ENCODE assay signal across 9 cellular contexts in genomic region chr12:46364777-46365580, GRCh38. TPM values are rescaled to one million over a fixed set of nuclear protein-coding genes. Genes with fewer than 3 reads are reported as not detected.
DNase-seq lines count a peak whose midpoint lies in the region; ATAC-seq and TF ChIP-seq lines count a peak whose summit lies in the region.
"Had no signal": no experiment of that assay in that cellular context is flagged by ENCODE, and none has a peak within 500 bp of the region (broad histone marks: within the 10 kb centered on the region; RNA-seq: fewer than 3 reads in every experiment).

No MANE protein-coding gene starts in this region.

- peak overlapping the region; percentile 90 for H3K27ac Mint-ChIP-seq in activated naive CD4-positive, alpha-beta T cell treated with anti-CD3 and anti-CD28 coated beads, Interleukin-2, amount 50 U/mL, for 24 hours

- H3K27me3 ChIP-seq in lower lobe of right lung (ENCODE audit: low read depth) (no peaks in the 10 kb centered on the region), aorta (ENCODE audit: control insufficient read depth in 1 of 2, insufficient read depth in 2 of 2, low read length in 1 of 2) (no peaks in the 10 kb centered on the region)

- H3K4me3 ChIP-seq in cardiac fibroblast (replicated peaks in 1 of 2; ENCODE audit: low read depth in 2 of 2, low read length in 2 of 2) (peak overlapping the region; percentile 2 to 34), lower lobe of right lung (peak overlapping the region; percentile 90), aorta (ENCODE audit: low read length in 2 of 2) (peak overlapping the region in 1 of 2 donors; percentile 34)

- no peaks in the 10 kb centered on the region for H3K9me3 Mint-ChIP-seq in activated naive CD4-positive, alpha-beta T cell treated with anti-CD3 and anti-CD28 coated beads, Interleukin-2, amount 50 U/mL, for 24 hours

- peaks cover 89% of the 10 kb centered on the region for H3K4me1 Mint-ChIP-seq in activated naive CD4-positive, alpha-beta T cell treated with anti-CD3 and anti-CD28 coated beads, Interleukin-2, amount 50 U/mL, for 24 hours

- 22 to 29% methylated on average over 3 of the region's 3 CpGs for WGBS in aorta, 2 donors

- no peak for TF ChIP-seq CTCF in cardiac fibroblast (IDR thresholded peaks at IDR 0.05; ENCODE audit: low read depth, low read length)
- TF ChIP-seq CTCF in lower lobe of right lung (IDR thresholded peaks at IDR 0.05) = no peak

- no peak for DNase-seq in activated naive CD4-positive, alpha-beta T cell treated with Interleukin-2 at 50 U/mL for 16 hours
- peak; percentile 81 to 86 for DNase-seq in cardiac fibroblast (ENCODE audit: low read depth in 2 of 2)
- DNase-seq in lower lobe of right lung = no peak
- peak in 1 of 2 donors; percentile 48 for DNase-seq in aorta
- DNase-seq in GDM1 (lab: John Stamatoyannopoulos, UW) = no peak
- DNase-seq: mesendoderm had no signal

- peak overlapping the region; percentile 63 for H3K4me3 Mint-ChIP-seq in activated naive CD4-positive, alpha-beta T cell treated with anti-CD3 and anti-CD28 coated beads, Interleukin-2, amount 50 U/mL, for 24 hours

- H3K36me3 ChIP-seq in lower lobe of right lung (peaks cover 100% of the 10 kb centered on the region), aorta (ENCODE audit: control insufficient read depth in 1 of 2, insufficient read depth in 2 of 2, low read length in 1 of 2) (peaks cover 5 to 20% of the 10 kb centered on the region in 2 donors)

- no peaks in the 10 kb centered on the region for H3K27me3 Mint-ChIP-seq in activated naive CD4-positive, alpha-beta T cell treated with anti-CD3 and anti-CD28 coated beads, Interleukin-2, amount 50 U/mL, for 24 hours

- intact Hi-C loops in lower lobe of right lung (cut with DNase I) = no loop called here
- intact Hi-C loops in aorta (cut with DNase I) = loop anchor here in 1 of 2 donors (10.0 kb wide), 1 partner anchor 210 kb away; no protein-coding TSS in a partner anchor

- H3K27ac ChIP-seq in lower lobe of right lung (no peak overlapping the region), aorta (ENCODE audit: low read depth in 1 of 2, low read length in 2 of 2) (no peak overlapping the region)

- H3K36me3 Mint-ChIP-seq in activated naive CD4-positive, alpha-beta T cell treated with anti-CD3 and anti-CD28 coated beads, Interleukin-2, amount 50 U/mL, for 24 hours = peaks cover 52% of the 10 kb centered on the region

- ATAC-seq in lower lobe of right lung (peak in 1 of 2 donors; percentile 74), aorta (ENCODE audit: low FRiP score) (peak; percentile 47), HG03025 (IDR thresholded peaks at IDR 0.05; ENCODE audit: low FRiP score, unreplicated experiment) (no peak), GM19463 (IDR thresholded peaks at IDR 0.05; ENCODE audit: unreplicated experiment) (no peak)

- H3K4me1 ChIP-seq in lower lobe of right lung (peaks cover 74% of the 10 kb centered on the region), aorta (ENCODE audit: control insufficient read depth in 1 of 2, insufficient read depth in 2 of 2, low read length in 2 of 2) (peaks cover 9% of the 10 kb centered on the region in 2 donors)

- H3K9me3 ChIP-seq in lower lobe of right lung (no peaks in the 10 kb centered on the region), aorta (ENCODE audit: control insufficient read depth, low read length) (no peaks in the 10 kb centered on the region)

RNA-seq across cellular contexts. Expression of gene SLC38A2, which starts 7.6 kb away (rescaled TPM):
- 284 TPM for total RNA-seq in lower lobe of right lung
- total RNA-seq in aorta = 100 to 1,000 TPM; 329 to 405 TPM
- 100 to 1,000 TPM in 1 of 2 donors, 10 to 100 TPM in 1; 46.0 to 206 TPM for polyA plus RNA-seq in aorta

Comparison
In these comparisons a context has a peak if more than half of its experiments do, and no peak if none do; other contexts are left out.
1. DNase-seq: peak in cardiac fibroblast (2 of 2); none in activated naive CD4-positive, alpha-beta T cell treated with Interleukin-2 at 50 U/mL for 16 hours (single experiment), lower lobe of right lung (single experiment) and GDM1 (single experiment).